In the genomic region with DNA sequence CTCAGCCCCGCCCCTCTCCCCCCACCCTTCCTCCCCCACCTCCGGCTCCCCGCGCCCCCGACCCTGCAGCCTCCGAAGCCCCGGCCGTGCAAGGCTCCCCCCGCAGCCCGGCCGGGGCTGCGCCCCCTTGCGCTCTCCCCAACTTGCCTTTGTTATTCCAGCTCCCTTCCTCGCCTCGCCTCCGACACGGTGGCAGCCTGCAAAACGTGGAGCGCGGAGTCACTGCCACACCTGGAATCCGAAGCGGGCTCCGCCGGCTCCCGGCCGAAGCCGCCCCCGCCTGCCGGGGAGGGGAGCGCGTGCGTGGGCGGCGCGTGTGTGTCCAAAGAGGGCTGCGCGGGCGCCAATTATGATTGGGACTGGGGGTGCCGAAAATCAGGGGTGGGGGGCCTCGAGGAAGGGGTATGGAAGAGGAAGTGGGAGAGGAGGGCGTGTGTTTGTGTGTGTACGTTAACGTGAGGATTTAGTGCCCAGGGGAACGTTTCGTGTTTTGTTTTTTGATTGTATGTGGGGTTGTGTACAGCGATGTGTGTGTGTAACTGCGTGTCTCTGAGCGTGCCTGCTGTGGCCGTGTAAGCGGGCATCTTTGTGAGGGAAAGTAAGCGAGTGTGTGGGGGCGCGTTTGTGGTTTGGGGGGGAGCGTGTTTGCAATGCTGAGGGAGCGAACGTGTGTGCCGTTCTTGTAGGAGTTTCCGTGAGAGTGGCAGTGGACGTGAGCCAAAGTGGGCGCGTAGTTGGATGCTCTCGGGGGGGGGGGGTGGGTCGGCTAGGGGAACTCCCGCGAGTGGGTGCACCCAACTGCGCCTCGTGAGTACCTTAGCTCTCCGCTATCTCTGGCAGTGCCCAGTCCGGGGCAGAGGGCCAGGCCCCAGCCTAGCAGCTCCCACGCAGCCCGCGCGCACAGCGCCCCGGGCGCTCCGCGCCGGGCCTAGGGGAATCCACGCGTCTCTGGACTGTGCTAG, we compare ENCODE assay signal across 1 cellular context.
TF ChIP-seq lines count a peak whose summit lies in the region.

No MANE protein-coding gene starts in this region.

TF ChIP-seq in K562, 482 proteins besides CTCF, POLR2A, EP300 and RAD21 (continued from another document and continues in another):
- TF ChIP-seq, protein P1, sequence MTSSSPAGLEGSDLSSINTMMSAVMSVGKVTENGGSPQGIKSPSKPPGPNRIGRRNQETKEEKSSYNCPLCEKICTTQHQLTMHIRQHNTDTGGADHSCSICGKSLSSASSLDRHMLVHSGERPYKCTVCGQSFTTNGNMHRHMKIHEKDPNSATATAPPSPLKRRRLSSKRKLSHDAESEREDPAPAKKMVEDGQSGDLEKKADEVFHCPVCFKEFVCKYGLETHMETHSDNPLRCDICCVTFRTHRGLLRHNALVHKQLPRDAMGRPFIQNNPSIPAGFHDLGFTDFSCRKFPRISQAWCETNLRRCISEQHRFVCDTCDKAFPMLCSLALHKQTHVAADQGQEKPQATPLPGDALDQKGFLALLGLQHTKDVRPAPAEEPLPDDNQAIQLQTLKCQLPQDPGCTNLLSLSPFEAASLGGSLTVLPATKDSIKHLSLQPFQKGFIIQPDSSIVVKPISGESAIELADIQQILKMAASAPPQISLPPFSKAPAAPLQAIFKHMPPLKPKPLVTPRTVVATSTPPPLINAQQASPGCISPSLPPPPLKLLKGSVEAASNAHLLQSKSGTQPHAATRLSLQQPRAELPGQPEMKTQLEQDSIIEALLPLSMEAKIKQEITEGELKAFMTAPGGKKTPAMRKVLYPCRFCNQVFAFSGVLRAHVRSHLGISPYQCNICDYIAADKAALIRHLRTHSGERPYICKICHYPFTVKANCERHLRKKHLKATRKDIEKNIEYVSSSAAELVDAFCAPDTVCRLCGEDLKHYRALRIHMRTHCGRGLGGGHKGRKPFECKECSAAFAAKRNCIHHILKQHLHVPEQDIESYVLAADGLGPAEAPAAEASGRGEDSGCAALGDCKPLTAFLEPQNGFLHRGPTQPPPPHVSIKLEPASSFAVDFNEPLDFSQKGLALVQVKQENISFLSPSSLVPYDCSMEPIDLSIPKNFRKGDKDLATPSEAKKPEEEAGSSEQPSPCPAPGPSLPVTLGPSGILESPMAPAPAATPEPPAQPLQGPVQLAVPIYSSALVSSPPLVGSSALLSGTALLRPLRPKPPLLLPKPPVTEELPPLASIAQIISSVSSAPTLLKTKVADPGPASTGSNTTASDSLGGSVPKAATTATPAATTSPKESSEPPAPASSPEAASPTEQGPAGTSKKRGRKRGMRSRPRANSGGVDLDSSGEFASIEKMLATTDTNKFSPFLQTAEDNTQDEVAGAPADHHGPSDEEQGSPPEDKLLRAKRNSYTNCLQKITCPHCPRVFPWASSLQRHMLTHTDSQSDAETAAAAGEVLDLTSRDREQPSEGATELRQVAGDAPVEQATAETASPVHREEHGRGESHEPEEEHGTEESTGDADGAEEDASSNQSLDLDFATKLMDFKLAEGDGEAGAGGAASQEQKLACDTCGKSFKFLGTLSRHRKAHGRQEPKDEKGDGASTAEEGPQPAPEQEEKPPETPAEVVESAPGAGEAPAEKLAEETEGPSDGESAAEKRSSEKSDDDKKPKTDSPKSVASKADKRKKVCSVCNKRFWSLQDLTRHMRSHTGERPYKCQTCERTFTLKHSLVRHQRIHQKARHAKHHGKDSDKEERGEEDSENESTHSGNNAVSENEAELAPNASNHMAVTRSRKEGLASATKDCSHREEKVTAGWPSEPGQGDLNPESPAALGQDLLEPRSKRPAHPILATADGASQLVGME (CRISPR knock-in tag; IDR thresholded peaks at IDR 0.05), result 0 out of 2 replicates have a peak, but pooled peaks have one; percentile 39
- no peak for TF ChIP-seq ZNF253 (CRISPR knock-in tag; conservative IDR thresholded peaks at IDR 0.05)
- TF ChIP-seq, protein P2, sequence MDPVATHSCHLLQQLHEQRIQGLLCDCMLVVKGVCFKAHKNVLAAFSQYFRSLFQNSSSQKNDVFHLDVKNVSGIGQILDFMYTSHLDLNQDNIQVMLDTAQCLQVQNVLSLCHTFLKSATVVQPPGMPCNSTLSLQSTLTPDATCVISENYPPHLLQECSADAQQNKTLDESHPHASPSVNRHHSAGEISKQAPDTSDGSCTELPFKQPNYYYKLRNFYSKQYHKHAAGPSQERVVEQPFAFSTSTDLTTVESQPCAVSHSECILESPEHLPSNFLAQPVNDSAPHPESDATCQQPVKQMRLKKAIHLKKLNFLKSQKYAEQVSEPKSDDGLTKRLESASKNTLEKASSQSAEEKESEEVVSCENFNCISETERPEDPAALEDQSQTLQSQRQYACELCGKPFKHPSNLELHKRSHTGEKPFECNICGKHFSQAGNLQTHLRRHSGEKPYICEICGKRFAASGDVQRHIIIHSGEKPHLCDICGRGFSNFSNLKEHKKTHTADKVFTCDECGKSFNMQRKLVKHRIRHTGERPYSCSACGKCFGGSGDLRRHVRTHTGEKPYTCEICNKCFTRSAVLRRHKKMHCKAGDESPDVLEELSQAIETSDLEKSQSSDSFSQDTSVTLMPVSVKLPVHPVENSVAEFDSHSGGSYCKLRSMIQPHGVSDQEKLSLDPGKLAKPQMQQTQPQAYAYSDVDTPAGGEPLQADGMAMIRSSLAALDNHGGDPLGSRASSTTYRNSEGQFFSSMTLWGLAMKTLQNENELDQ (CRISPR knock-in tag; IDR thresholded peaks at IDR 0.05; ENCODE audit: borderline replicate concordance), result no peak; the same call in 1 of the 2 replicates
- peak; percentile 74 for TF ChIP-seq GABPB1 (CRISPR knock-in tag; IDR thresholded peaks at IDR 0.05)
- TF ChIP-seq EWSR1 (IDR thresholded peaks at IDR 0.05; ENCODE audit: borderline replicate concordance, low read depth, partially characterized antibody), result no peak
- no peak for TF ChIP-seq RBM15 (IDR thresholded peaks at IDR 0.05; ENCODE audit: insufficient read depth, low read length)
- TF ChIP-seq, protein P3, sequence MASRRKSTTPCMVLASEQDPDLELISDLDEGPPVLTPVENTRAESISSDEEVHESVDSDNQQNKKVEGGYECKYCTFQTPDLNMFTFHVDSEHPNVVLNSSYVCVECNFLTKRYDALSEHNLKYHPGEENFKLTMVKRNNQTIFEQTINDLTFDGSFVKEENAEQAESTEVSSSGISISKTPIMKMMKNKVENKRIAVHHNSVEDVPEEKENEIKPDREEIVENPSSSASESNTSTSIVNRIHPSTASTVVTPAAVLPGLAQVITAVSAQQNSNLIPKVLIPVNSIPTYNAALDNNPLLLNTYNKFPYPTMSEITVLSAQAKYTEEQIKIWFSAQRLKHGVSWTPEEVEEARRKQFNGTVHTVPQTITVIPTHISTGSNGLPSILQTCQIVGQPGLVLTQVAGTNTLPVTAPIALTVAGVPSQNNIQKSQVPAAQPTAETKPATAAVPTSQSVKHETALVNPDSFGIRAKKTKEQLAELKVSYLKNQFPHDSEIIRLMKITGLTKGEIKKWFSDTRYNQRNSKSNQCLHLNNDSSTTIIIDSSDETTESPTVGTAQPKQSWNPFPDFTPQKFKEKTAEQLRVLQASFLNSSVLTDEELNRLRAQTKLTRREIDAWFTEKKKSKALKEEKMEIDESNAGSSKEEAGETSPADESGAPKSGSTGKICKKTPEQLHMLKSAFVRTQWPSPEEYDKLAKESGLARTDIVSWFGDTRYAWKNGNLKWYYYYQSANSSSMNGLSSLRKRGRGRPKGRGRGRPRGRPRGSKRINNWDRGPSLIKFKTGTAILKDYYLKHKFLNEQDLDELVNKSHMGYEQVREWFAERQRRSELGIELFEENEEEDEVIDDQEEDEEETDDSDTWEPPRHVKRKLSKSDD (conservative IDR thresholded peaks at IDR 0.05; ENCODE audit: low read length), result no peak
- no peak for TF ChIP-seq ZNF586 (CRISPR knock-in tag; conservative IDR thresholded peaks at IDR 0.05)
- TF ChIP-seq TAF9B (IDR thresholded peaks at IDR 0.05; ENCODE audit: partially characterized antibody), result no peak
- no peak for TF ChIP-seq NR1H2 (CRISPR knock-in tag; IDR thresholded peaks at IDR 0.05)
- peak; percentile 99 for TF ChIP-seq GATAD2A (IDR thresholded peaks at IDR 0.05)
- peak; percentile 85 for TF ChIP-seq PCBP1 (IDR thresholded peaks at IDR 0.05; ENCODE audit: low read depth, low read length, poor library complexity, severe bottlenecking)
- no peak for TF ChIP-seq DIDO1 (tag; IDR thresholded peaks at IDR 0.05; ENCODE audit: low read depth)
- peak in 1 of 2 experiments; percentile 89; a peak in 2 of 4 replicates for TF ChIP-seq TEAD1 (CRISPR knock-in tag; IDR thresholded peaks at IDR 0.05)
- TF ChIP-seq KAT7 (CRISPR knock-in tag; IDR thresholded peaks at IDR 0.05; ENCODE audit: borderline replicate concordance), result peak; percentile 26; the same call in 1 of the 2 replicates
- TF ChIP-seq TEAD2 (tag; IDR thresholded peaks at IDR 0.05), result no peak
- TF ChIP-seq SREBF2 (CRISPR knock-in tag; IDR thresholded peaks at IDR 0.05), result no peak
- TF ChIP-seq MXI1 (IDR thresholded peaks at IDR 0.05; ENCODE audit: low read depth, low read length), result no peak
- TF ChIP-seq POLR2AphosphoS5 (IDR thresholded peaks at IDR 0.05; ENCODE audit: control insufficient read depth, insufficient read depth, low read depth, low read length), result no peak
- peak; percentile 45 for TF ChIP-seq HNRNPK (IDR thresholded peaks at IDR 0.05; ENCODE audit: low read depth, low read length, poor library complexity, severe bottlenecking)
- TF ChIP-seq, protein P4, sequence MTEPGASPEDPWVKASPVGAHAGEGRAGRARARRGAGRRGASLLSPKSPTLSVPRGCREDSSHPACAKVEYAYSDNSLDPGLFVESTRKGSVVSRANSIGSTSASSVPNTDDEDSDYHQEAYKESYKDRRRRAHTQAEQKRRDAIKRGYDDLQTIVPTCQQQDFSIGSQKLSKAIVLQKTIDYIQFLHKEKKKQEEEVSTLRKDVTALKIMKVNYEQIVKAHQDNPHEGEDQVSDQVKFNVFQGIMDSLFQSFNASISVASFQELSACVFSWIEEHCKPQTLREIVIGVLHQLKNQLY (CRISPR knock-in tag; conservative IDR thresholded peaks at IDR 0.05), result no peak
- no peak for TF ChIP-seq ZFPM2 (CRISPR knock-in tag; IDR thresholded peaks at IDR 0.05)
- TF ChIP-seq, protein P5, sequence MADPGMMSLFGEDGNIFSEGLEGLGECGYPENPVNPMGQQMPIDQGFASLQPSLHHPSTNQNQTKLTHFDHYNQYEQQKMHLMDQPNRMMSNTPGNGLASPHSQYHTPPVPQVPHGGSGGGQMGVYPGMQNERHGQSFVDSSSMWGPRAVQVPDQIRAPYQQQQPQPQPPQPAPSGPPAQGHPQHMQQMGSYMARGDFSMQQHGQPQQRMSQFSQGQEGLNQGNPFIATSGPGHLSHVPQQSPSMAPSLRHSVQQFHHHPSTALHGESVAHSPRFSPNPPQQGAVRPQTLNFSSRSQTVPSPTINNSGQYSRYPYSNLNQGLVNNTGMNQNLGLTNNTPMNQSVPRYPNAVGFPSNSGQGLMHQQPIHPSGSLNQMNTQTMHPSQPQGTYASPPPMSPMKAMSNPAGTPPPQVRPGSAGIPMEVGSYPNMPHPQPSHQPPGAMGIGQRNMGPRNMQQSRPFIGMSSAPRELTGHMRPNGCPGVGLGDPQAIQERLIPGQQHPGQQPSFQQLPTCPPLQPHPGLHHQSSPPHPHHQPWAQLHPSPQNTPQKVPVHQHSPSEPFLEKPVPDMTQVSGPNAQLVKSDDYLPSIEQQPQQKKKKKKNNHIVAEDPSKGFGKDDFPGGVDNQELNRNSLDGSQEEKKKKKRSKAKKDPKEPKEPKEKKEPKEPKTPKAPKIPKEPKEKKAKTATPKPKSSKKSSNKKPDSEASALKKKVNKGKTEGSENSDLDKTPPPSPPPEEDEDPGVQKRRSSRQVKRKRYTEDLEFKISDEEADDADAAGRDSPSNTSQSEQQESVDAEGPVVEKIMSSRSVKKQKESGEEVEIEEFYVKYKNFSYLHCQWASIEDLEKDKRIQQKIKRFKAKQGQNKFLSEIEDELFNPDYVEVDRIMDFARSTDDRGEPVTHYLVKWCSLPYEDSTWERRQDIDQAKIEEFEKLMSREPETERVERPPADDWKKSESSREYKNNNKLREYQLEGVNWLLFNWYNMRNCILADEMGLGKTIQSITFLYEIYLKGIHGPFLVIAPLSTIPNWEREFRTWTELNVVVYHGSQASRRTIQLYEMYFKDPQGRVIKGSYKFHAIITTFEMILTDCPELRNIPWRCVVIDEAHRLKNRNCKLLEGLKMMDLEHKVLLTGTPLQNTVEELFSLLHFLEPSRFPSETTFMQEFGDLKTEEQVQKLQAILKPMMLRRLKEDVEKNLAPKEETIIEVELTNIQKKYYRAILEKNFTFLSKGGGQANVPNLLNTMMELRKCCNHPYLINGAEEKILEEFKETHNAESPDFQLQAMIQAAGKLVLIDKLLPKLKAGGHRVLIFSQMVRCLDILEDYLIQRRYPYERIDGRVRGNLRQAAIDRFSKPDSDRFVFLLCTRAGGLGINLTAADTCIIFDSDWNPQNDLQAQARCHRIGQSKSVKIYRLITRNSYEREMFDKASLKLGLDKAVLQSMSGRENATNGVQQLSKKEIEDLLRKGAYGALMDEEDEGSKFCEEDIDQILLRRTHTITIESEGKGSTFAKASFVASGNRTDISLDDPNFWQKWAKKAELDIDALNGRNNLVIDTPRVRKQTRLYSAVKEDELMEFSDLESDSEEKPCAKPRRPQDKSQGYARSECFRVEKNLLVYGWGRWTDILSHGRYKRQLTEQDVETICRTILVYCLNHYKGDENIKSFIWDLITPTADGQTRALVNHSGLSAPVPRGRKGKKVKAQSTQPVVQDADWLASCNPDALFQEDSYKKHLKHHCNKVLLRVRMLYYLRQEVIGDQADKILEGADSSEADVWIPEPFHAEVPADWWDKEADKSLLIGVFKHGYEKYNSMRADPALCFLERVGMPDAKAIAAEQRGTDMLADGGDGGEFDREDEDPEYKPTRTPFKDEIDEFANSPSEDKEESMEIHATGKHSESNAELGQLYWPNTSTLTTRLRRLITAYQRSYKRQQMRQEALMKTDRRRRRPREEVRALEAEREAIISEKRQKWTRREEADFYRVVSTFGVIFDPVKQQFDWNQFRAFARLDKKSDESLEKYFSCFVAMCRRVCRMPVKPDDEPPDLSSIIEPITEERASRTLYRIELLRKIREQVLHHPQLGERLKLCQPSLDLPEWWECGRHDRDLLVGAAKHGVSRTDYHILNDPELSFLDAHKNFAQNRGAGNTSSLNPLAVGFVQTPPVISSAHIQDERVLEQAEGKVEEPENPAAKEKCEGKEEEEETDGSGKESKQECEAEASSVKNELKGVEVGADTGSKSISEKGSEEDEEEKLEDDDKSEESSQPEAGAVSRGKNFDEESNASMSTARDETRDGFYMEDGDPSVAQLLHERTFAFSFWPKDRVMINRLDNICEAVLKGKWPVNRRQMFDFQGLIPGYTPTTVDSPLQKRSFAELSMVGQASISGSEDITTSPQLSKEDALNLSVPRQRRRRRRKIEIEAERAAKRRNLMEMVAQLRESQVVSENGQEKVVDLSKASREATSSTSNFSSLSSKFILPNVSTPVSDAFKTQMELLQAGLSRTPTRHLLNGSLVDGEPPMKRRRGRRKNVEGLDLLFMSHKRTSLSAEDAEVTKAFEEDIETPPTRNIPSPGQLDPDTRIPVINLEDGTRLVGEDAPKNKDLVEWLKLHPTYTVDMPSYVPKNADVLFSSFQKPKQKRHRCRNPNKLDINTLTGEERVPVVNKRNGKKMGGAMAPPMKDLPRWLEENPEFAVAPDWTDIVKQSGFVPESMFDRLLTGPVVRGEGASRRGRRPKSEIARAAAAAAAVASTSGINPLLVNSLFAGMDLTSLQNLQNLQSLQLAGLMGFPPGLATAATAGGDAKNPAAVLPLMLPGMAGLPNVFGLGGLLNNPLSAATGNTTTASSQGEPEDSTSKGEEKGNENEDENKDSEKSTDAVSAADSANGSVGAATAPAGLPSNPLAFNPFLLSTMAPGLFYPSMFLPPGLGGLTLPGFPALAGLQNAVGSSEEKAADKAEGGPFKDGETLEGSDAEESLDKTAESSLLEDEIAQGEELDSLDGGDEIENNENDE (IDR thresholded peaks at IDR 0.05; ENCODE audit: low read depth, low read length), result no peak
- TF ChIP-seq ILF3 (IDR thresholded peaks at IDR 0.05; ENCODE audit: borderline replicate concordance), result no peak
- TF ChIP-seq MYNN (IDR thresholded peaks at IDR 0.05), result peak; percentile 76
- no peak for TF ChIP-seq MYNN (CRISPR knock-in tag; IDR thresholded peaks at IDR 0.05)
- TF ChIP-seq CBX2 (IDR thresholded peaks at IDR 0.05; ENCODE audit: insufficient read depth, low read length, poor library complexity, severe bottlenecking), result no peak
- no peak for TF ChIP-seq ZNF175 (CRISPR knock-in tag; IDR thresholded peaks at IDR 0.05; ENCODE audit: low read depth)
- TF ChIP-seq ZNF124 (CRISPR knock-in tag; IDR thresholded peaks at IDR 0.05), result no peak
- no peak for TF ChIP-seq KHSRP (IDR thresholded peaks at IDR 0.05)
- no peak; the same call in 1 of the 2 replicates for TF ChIP-seq EP400 (IDR thresholded peaks at IDR 0.05)
